25 cellular contexts compared by ENCODE assay signal in genomic region chr5:168740055-168740820, GRCh38.
DNase-seq lines count a peak whose midpoint lies in the region; ATAC-seq and TF ChIP-seq lines count a peak whose summit lies in the region.
"Had no signal": no experiment of that assay in that cellular context is flagged by ENCODE, and none has a peak within 500 bp of the region (broad histone marks: within the 10 kb centered on the region; RNA-seq: fewer than 3 reads in every experiment).

No MANE protein-coding gene starts in this region.

- no peak for ATAC-seq in RWPE2 (ENCODE audit: low read depth)
- ATAC-seq in left lobe of liver: no peak
- ATAC-seq: activated T-helper 17 cell treated with anti-CD3 and anti-CD28 coated beads, Interleukin-2, amount 50 U/mL, for 72 hours had no signal

- H3K4me3 ChIP-seq in RWPE2 (ENCODE audit: severe bottlenecking): no peak overlapping the region
- H3K4me3 ChIP-seq in esophagus muscularis mucosa: peak overlapping the region in 2 of 4 donors; percentile 0 to 21
- H3K4me3 ChIP-seq in subcutaneous abdominal adipose tissue (ENCODE audit: low read depth in 1 of 5, low read length in 5 of 5): peak overlapping the region; percentile 38 to 58 (median 52)
- no peak overlapping the region for H3K4me3 ChIP-seq in foreskin fibroblast (ENCODE audit: low read depth in 1 of 2, low read length in 2 of 2)
- no peak overlapping the region for H3K4me3 ChIP-seq in Caco-2 (ENCODE audit: low read depth, low read length)
- H3K4me3 ChIP-seq: BLaER1 treated with 17β-estradiol and CSF1 and Interleukin-3, amounts not matched to agents 10 nM and 100 nM; right lobe of liver had no signal

- CTCF ChIA-PET in Caco-2 (lab: Charles Lee): no interaction called here

- no peaks in the 10 kb centered on the region for H3K36me3 ChIP-seq in RWPE2 (ENCODE audit: low read depth)
- peaks cover 0 to 8% (median 2%) of the 10 kb centered on the region in 4 donors for H3K36me3 ChIP-seq in esophagus muscularis mucosa
- H3K36me3 ChIP-seq in subcutaneous abdominal adipose tissue (ENCODE audit: control insufficient read depth in 5 of 5, insufficient read depth in 5 of 5, low read length in 5 of 5): peaks cover 0 to 10% (median 0%) of the 10 kb centered on the region in 5 donors
- H3K36me3 ChIP-seq in Caco-2 (ENCODE audit: control insufficient read depth, insufficient read depth, low read length): no peaks in the 10 kb centered on the region
- H3K36me3 ChIP-seq: BLaER1 treated with 17β-estradiol and CSF1 and Interleukin-3, amounts not matched to agents 10 nM and 100 nM; right lobe of liver; WERI-Rb-1 had no signal

- no peaks in the 10 kb centered on the region for H3K36me3 Mint-ChIP-seq in Caco-2 (ENCODE audit: insufficient read depth, unreplicated experiment)
- H3K36me3 Mint-ChIP-seq: activated naive CD4-positive, alpha-beta T cell treated with anti-CD3 and anti-CD28 coated beads, Interleukin-2, amount 50 U/mL, for 24 hours had no signal

- 35% methylated on average over 2 of the region's 2 CpGs for WGBS in esophagus muscularis mucosa

- H3K9ac ChIP-seq in subcutaneous abdominal adipose tissue (ENCODE audit: low read length in 5 of 5): peak overlapping the region in 2 of 5 donors; percentile 44 to 46
- H3K9ac ChIP-seq: BLaER1 treated with 17β-estradiol and CSF1 and Interleukin-3, amounts not matched to agents 10 nM and 100 nM; parathyroid adenoma had no signal

- no peak for TF ChIP-seq EP300 in esophagus muscularis mucosa (IDR thresholded peaks at IDR 0.05)

- peak; percentile 12 for DNase-seq in RWPE2 (ENCODE audit: low spot score)
- no peak for DNase-seq in esophagus muscularis mucosa (ENCODE audit: extremely low spot score)
- peak; percentile 3 for DNase-seq in left lobe of liver (ENCODE audit: low spot score)
- DNase-seq in GM03348 (ENCODE audit: low spot score): no peak
- no peak for DNase-seq in NCI-H748 (lab: John Stamatoyannopoulos, UW; ENCODE audit: unreplicated experiment)
- DNase-seq in foreskin fibroblast: no peak
- DNase-seq in Caco-2: no peak
- DNase-seq: activated CD4-positive, alpha-beta T cell treated with anti-CD3 and anti-CD28 coated beads, Interleukin-2, amount 50 U/mL, for 1 hour; dorsolateral prefrontal cortex; Kasumi-1; midbrain; NCI-H1048; NCI-H187 treated with DMSO at 0.1 percent for 48 hours; NCI-H69; right lobe of liver; RPMI8226; WERI-Rb-1 had no signal

- POLR2A ChIA-PET in Caco-2 (lab: Charles Lee): no interaction called here

- H3K9me3 ChIP-seq in RWPE2 (ENCODE audit: severe bottlenecking) (no peaks in the 10 kb centered on the region), esophagus muscularis mucosa (no peaks in the 10 kb centered on the region), subcutaneous abdominal adipose tissue (ENCODE audit: control insufficient read depth in 5 of 5, low read length in 5 of 5) (no peaks in the 10 kb centered on the region), Caco-2 (no peaks in the 10 kb centered on the region)
- H3K9me3 ChIP-seq: right lobe of liver had no signal

- no peak overlapping the region for H3K4me3 Mint-ChIP-seq in Caco-2 (ENCODE audit: unreplicated experiment)
- H3K4me3 Mint-ChIP-seq: activated naive CD4-positive, alpha-beta T cell treated with anti-CD3 and anti-CD28 coated beads, Interleukin-2, amount 50 U/mL, for 24 hours; activated T-helper 17 cell treated with anti-CD3 and anti-CD28 coated beads, Interleukin-2, amount 50 U/mL, for 72 hours; central memory CD8-positive, alpha-beta T cell; nephron had no signal

- no TSS peak for BruUV-seq in Caco-2 (replicated peaks; lab: Mats Ljungman, UMichigan)

- H3K27me3 ChIP-seq in RWPE2 (ENCODE audit: insufficient read depth, poor library complexity, severe bottlenecking) (no peaks in the 10 kb centered on the region), esophagus muscularis mucosa (no peaks in the 10 kb centered on the region), subcutaneous abdominal adipose tissue (ENCODE audit: control insufficient read depth in 5 of 5, insufficient read depth in 4 of 5, low read length in 5 of 5) (no peaks in the 10 kb centered on the region), Caco-2 (replicated peaks; ENCODE audit: control insufficient read depth, insufficient read depth, low read length) (no peaks in the 10 kb centered on the region)
- H3K27me3 ChIP-seq: BLaER1 treated with 17β-estradiol and CSF1 and Interleukin-3, amounts not matched to agents 10 nM and 100 nM; right lobe of liver had no signal

- H3K27ac ChIP-seq in RWPE2 (ENCODE audit: poor library complexity, severe bottlenecking) (no peak overlapping the region), esophagus muscularis mucosa (replicated peaks in 1 of 4) (peak overlapping the region in 3 of 4 donors; percentile 0 to 41 (median 15)), subcutaneous abdominal adipose tissue (ENCODE audit: low read depth, low read length) (peak overlapping the region; percentile 70)
- H3K27ac ChIP-seq: BLaER1 treated with 17β-estradiol and CSF1 and Interleukin-3, amounts not matched to agents 10 nM and 100 nM; HL-60; parathyroid adenoma; right lobe of liver; WERI-Rb-1 had no signal

- no peaks in the 10 kb centered on the region for H3K4me1 Mint-ChIP-seq in Caco-2 (ENCODE audit: low read depth, unreplicated experiment)
- H3K4me1 Mint-ChIP-seq: activated naive CD4-positive, alpha-beta T cell treated with anti-CD3 and anti-CD28 coated beads, Interleukin-2, amount 50 U/mL, for 24 hours; activated T-helper 17 cell treated with anti-CD3 and anti-CD28 coated beads, Interleukin-2, amount 50 U/mL, for 72 hours; central memory CD8-positive, alpha-beta T cell had no signal

- no peak overlapping the region for H3K27ac Mint-ChIP-seq in Caco-2 (ENCODE audit: unreplicated experiment)
- H3K27ac Mint-ChIP-seq: activated naive CD4-positive, alpha-beta T cell treated with anti-CD3 and anti-CD28 coated beads, Interleukin-2, amount 50 U/mL, for 24 hours; activated T-helper 17 cell treated with anti-CD3 and anti-CD28 coated beads, Interleukin-2, amount 50 U/mL, for 72 hours; nephron had no signal

- TF ChIP-seq POLR2A in esophagus muscularis mucosa (IDR thresholded peaks at IDR 0.05; ENCODE audit: low read depth): no peak

- peaks cover 3% of the 10 kb centered on the region for H3K27me3 Mint-ChIP-seq in Caco-2 (ENCODE audit: insufficient read depth, unreplicated experiment)

- H3K4me1 ChIP-seq in RWPE2 (ENCODE audit: insufficient read depth, poor library complexity, severe bottlenecking) (no peaks in the 10 kb centered on the region), esophagus muscularis mucosa (peaks cover 0 to 9% (median 8%) of the 10 kb centered on the region in 4 donors), subcutaneous abdominal adipose tissue (ENCODE audit: control insufficient read depth in 5 of 5, insufficient read depth in 5 of 5, low read length in 5 of 5) (peaks cover 2 to 29% (median 28%) of the 10 kb centered on the region in 5 donors), Caco-2 (no peaks in the 10 kb centered on the region)
- H3K4me1 ChIP-seq: parathyroid adenoma, right lobe of liver had no signal

- intact Hi-C loops in esophagus muscularis mucosa (cut with DNase I) (no loop called here), Caco-2 (cut with micrococcal nuclease; ENCODE audit: unreplicated experiment) (no loop called here)

- H3K9me3 Mint-ChIP-seq in Caco-2 (ENCODE audit: unreplicated experiment): no peaks in the 10 kb centered on the region
- H3K9me3 Mint-ChIP-seq: activated T-helper 17 cell treated with anti-CD3 and anti-CD28 coated beads, Interleukin-2, amount 50 U/mL, for 72 hours had no signal

- TF ChIP-seq CTCF in RWPE2 (IDR thresholded peaks at IDR 0.05; ENCODE audit: poor library complexity, severe bottlenecking) (no peak), esophagus muscularis mucosa (IDR thresholded peaks at IDR 0.05) (no peak), foreskin fibroblast (IDR thresholded peaks at IDR 0.05; ENCODE audit: low read depth, low read length) (no peak), Caco-2 (IDR thresholded peaks at IDR 0.05; ENCODE audit: insufficient read depth in 1 of 2, low read depth in 1 of 2, low read length in 1 of 2, severe bottlenecking in 1 of 2, unreplicated experiment in 1 of 2) (no peak)

Comparison
In these comparisons a context has a peak if more than half of its experiments do, and no peak if none do; other contexts are left out.
1. DNase-seq: peak in RWPE2 (single experiment) and left lobe of liver (single experiment); none in esophagus muscularis mucosa (single experiment), GM03348 (single experiment), NCI-H748 (single experiment), foreskin fibroblast (0 of 2) and Caco-2 (0 of 2).
2. H3K4me3 ChIP-seq: peak in subcutaneous abdominal adipose tissue (5 of 5); none in RWPE2 (single experiment), foreskin fibroblast (0 of 2) and Caco-2 (single experiment).